Comparison of ENCODE assay signal across 2 cellular contexts in the genomic region with DNA sequence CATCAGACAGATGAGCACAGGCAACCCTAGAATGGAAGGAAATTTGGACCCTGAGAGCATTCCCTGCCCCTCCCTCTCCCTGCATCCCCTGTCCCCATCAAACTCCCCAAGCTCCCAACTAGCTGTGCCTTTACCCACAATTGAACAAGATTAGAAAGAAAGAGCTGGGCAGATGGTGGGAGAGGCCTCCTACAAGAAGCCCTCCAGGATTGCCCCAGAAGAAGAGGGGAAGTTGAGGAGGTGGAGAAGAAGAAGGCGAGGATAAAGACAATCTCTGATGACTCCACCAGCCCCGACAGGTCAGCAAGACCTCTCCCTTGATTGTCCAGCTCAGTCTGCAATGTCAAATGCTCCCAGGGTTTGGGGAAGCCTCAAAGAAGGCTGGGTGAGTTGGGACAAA.
TF ChIP-seq lines count a peak whose summit lies in the region.

No MANE protein-coding gene starts in this region.

TF ChIP-seq in HepG2, 621 proteins besides CTCF, POLR2A, EP300 and RAD21:
- TF ChIP-seq ZNF652 (CRISPR knock-in tag; IDR thresholded peaks at IDR 0.05; ENCODE audit: borderline replicate concordance, low read depth) (no peak), ZFP36 (IDR thresholded peaks at IDR 0.05; ENCODE audit: borderline replicate concordance, low read depth, low read length, partially characterized antibody) (peak; percentile 59)

TF ChIP-seq in HCT116, 20 proteins besides CTCF, POLR2A, EP300 and RAD21:
- TF ChIP-seq, protein P1, sequence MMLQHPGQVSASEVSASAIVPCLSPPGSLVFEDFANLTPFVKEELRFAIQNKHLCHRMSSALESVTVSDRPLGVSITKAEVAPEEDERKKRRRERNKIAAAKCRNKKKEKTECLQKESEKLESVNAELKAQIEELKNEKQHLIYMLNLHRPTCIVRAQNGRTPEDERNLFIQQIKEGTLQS (IDR thresholded peaks at IDR 0.05): no peak
TF ChIP-seq in HCT116: peak in this region for 0.
